2 cellular contexts compared by ENCODE assay signal in the genomic region with DNA sequence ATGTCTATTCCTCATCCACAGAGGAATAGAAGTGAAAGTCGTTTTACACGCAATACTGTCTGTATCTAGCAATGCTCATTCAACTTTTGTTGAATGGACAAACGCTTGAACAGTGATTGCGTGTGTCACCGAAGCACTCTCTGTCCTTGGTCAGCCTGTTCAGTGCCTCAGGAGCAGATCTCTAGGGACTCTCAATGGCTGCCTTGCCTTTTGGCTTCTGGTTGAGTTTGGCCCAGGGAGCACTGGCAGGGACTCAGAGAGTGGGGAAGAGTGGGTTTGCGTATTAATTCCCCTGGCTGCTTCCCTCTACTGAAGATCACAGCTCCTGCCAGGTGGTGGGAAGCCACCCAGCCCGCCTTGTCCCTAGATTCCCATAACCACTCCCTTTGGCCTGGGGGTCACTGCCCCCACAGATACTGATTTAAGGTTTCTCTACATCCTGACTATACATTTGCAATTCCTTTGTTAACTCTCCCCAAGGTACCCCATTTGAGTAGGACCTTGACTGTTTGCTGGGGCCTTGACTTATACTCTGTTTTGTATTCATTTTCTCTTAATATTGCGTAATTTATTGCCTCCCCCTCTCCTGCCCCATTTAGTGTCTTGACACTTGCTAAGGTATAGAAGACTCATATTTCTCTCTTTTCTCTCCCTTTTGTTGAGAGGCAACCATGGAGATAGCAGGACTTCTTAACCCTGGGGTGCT.
TF ChIP-seq lines count a peak whose summit lies in the region.

No MANE protein-coding gene starts in this region.

TF ChIP-seq in SK-N-SH, 30 proteins besides CTCF, POLR2A, EP300 and RAD21 (continued from another document):
- TF ChIP-seq, protein P1, sequence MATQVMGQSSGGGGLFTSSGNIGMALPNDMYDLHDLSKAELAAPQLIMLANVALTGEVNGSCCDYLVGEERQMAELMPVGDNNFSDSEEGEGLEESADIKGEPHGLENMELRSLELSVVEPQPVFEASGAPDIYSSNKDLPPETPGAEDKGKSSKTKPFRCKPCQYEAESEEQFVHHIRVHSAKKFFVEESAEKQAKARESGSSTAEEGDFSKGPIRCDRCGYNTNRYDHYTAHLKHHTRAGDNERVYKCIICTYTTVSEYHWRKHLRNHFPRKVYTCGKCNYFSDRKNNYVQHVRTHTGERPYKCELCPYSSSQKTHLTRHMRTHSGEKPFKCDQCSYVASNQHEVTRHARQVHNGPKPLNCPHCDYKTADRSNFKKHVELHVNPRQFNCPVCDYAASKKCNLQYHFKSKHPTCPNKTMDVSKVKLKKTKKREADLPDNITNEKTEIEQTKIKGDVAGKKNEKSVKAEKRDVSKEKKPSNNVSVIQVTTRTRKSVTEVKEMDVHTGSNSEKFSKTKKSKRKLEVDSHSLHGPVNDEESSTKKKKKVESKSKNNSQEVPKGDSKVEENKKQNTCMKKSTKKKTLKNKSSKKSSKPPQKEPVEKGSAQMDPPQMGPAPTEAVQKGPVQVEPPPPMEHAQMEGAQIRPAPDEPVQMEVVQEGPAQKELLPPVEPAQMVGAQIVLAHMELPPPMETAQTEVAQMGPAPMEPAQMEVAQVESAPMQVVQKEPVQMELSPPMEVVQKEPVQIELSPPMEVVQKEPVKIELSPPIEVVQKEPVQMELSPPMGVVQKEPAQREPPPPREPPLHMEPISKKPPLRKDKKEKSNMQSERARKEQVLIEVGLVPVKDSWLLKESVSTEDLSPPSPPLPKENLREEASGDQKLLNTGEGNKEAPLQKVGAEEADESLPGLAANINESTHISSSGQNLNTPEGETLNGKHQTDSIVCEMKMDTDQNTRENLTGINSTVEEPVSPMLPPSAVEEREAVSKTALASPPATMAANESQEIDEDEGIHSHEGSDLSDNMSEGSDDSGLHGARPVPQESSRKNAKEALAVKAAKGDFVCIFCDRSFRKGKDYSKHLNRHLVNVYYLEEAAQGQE (IDR thresholded peaks at IDR 0.05; ENCODE audit: low read depth, low read length): no peak

TF ChIP-seq in SK-N-SH treated with all-trans-retinoic acid at 6 μM for 48 hours, 23 proteins besides CTCF, POLR2A, EP300 and RAD21 (continued from another document):
- TF ChIP-seq, protein P2, sequence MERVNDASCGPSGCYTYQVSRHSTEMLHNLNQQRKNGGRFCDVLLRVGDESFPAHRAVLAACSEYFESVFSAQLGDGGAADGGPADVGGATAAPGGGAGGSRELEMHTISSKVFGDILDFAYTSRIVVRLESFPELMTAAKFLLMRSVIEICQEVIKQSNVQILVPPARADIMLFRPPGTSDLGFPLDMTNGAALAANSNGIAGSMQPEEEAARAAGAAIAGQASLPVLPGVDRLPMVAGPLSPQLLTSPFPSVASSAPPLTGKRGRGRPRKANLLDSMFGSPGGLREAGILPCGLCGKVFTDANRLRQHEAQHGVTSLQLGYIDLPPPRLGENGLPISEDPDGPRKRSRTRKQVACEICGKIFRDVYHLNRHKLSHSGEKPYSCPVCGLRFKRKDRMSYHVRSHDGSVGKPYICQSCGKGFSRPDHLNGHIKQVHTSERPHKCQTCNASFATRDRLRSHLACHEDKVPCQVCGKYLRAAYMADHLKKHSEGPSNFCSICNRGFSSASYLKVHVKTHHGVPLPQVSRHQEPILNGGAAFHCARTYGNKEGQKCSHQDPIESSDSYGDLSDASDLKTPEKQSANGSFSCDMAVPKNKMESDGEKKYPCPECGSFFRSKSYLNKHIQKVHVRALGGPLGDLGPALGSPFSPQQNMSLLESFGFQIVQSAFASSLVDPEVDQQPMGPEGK (CRISPR knock-in tag; IDR thresholded peaks at IDR 0.05; ENCODE audit: borderline replicate concordance): no peak
- no peak for TF ChIP-seq BACH2 (CRISPR knock-in tag; IDR thresholded peaks at IDR 0.05; ENCODE audit: borderline replicate concordance)
- TF ChIP-seq, protein P3, sequence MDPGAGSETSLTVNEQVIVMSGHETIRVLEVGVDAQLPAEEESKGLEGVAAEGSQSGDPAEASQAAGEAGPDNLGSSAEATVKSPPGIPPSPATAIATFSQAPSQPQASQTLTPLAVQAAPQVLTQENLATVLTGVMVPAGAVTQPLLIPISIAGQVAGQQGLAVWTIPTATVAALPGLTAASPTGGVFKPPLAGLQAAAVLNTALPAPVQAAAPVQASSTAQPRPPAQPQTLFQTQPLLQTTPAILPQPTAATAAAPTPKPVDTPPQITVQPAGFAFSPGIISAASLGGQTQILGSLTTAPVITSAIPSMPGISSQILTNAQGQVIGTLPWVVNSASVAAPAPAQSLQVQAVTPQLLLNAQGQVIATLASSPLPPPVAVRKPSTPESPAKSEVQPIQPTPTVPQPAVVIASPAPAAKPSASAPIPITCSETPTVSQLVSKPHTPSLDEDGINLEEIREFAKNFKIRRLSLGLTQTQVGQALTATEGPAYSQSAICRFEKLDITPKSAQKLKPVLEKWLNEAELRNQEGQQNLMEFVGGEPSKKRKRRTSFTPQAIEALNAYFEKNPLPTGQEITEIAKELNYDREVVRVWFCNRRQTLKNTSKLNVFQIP (CRISPR knock-in tag; IDR thresholded peaks at IDR 0.05; ENCODE audit: borderline replicate concordance, low read depth): no peak
- TF ChIP-seq ZFP30 (CRISPR knock-in tag; IDR thresholded peaks at IDR 0.05): no peak
- no peak for TF ChIP-seq SNAI2 (CRISPR knock-in tag; IDR thresholded peaks at IDR 0.05)
- no peak for TF ChIP-seq PPARA (CRISPR knock-in tag; IDR thresholded peaks at IDR 0.05; ENCODE audit: borderline replicate concordance)
- TF ChIP-seq ZFP3 (CRISPR knock-in tag; IDR thresholded peaks at IDR 0.05): no peak
- no peak for TF ChIP-seq RARB (CRISPR knock-in tag; IDR thresholded peaks at IDR 0.05)
- TF ChIP-seq, protein P4, sequence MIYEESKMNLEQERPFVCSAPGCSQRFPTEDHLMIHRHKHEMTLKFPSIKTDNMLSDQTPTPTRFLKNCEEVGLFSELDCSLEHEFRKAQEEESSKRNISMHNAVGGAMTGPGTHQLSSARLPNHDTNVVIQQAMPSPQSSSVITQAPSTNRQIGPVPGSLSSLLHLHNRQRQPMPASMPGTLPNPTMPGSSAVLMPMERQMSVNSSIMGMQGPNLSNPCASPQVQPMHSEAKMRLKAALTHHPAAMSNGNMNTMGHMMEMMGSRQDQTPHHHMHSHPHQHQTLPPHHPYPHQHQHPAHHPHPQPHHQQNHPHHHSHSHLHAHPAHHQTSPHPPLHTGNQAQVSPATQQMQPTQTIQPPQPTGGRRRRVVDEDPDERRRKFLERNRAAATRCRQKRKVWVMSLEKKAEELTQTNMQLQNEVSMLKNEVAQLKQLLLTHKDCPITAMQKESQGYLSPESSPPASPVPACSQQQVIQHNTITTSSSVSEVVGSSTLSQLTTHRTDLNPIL (CRISPR knock-in tag; IDR thresholded peaks at IDR 0.05; ENCODE audit: low read depth): no peak
- TF ChIP-seq, protein P5, sequence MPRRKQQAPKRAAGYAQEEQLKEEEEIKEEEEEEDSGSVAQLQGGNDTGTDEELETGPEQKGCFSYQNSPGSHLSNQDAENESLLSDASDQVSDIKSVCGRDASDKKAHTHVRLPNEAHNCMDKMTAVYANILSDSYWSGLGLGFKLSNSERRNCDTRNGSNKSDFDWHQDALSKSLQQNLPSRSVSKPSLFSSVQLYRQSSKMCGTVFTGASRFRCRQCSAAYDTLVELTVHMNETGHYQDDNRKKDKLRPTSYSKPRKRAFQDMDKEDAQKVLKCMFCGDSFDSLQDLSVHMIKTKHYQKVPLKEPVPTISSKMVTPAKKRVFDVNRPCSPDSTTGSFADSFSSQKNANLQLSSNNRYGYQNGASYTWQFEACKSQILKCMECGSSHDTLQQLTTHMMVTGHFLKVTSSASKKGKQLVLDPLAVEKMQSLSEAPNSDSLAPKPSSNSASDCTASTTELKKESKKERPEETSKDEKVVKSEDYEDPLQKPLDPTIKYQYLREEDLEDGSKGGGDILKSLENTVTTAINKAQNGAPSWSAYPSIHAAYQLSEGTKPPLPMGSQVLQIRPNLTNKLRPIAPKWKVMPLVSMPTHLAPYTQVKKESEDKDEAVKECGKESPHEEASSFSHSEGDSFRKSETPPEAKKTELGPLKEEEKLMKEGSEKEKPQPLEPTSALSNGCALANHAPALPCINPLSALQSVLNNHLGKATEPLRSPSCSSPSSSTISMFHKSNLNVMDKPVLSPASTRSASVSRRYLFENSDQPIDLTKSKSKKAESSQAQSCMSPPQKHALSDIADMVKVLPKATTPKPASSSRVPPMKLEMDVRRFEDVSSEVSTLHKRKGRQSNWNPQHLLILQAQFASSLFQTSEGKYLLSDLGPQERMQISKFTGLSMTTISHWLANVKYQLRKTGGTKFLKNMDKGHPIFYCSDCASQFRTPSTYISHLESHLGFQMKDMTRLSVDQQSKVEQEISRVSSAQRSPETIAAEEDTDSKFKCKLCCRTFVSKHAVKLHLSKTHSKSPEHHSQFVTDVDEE (CRISPR knock-in tag; IDR thresholded peaks at IDR 0.05): no peak
- TF ChIP-seq ZNF70 (CRISPR knock-in tag; IDR thresholded peaks at IDR 0.05): no peak
- no peak for TF ChIP-seq ESRRG (CRISPR knock-in tag; IDR thresholded peaks at IDR 0.05)
- no peak for TF ChIP-seq ZC3H10 (CRISPR knock-in tag; IDR thresholded peaks at IDR 0.05)
- TF ChIP-seq ZNF8 (CRISPR knock-in tag; IDR thresholded peaks at IDR 0.05): no peak
- TF ChIP-seq TOX (CRISPR knock-in tag; IDR thresholded peaks at IDR 0.05; ENCODE audit: borderline replicate concordance): no peak
- TF ChIP-seq CSDC2 (CRISPR knock-in tag; IDR thresholded peaks at IDR 0.05): no peak
